1 cellular context compared by ENCODE assay signal in the genomic region with DNA sequence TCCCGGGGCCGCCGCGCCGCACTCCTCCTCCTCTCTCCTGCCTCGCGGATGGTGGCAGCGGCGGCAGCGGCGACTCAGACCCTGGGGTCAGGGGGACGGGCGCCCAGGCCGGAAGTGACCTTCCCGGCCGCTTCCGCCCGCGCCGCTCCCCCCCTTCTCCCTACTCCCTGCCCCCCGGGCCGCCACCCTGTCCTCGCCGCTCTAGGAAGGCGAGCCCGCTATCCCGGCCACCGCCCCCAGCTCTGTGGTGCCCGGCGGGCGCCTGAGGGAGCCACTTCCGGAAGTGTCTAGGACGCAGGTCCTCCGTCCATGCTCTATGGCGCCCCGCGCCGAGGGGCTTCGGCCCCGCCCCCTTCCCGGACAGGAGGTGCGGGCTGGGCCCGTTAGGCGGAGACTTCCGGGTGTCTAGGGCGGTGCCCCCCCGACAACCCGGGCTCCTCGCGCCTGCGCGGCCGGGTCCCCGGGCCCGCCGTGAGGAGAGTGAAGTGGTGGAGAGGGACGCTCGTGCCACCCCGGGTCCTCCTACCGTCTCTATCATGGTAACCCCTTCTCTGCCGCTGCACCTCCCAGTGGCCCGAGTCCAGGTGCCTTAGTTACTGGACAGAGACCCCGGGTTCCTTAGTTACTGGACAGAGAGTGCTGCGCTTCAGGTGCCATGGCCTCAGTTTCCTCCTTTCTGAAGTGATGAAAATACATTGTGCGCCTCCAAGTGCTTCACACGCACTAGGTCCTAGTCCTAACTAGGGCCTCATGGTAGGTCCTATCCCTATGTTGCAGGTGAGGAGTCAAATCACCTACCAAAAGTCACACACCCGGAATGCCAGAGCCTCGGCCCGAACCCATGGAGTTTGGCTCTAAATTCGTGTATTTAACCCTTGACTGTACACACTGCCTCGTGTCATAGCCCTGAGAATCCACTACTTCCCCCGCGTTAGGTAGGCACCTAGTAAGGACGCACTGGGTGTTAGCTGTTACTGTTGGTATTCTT.
TF ChIP-seq lines count a peak whose summit lies in the region.

TSS of gene ZNF787 (minus strand) at position 116 of the 988 bp plus-strand sequence. CDS start 18,078 bp downstream, outside the sequence.

TF ChIP-seq in GM12878, 131 proteins besides CTCF, POLR2A, EP300 and RAD21 (continued from another document and continues in another):
- TF ChIP-seq, protein P1, sequence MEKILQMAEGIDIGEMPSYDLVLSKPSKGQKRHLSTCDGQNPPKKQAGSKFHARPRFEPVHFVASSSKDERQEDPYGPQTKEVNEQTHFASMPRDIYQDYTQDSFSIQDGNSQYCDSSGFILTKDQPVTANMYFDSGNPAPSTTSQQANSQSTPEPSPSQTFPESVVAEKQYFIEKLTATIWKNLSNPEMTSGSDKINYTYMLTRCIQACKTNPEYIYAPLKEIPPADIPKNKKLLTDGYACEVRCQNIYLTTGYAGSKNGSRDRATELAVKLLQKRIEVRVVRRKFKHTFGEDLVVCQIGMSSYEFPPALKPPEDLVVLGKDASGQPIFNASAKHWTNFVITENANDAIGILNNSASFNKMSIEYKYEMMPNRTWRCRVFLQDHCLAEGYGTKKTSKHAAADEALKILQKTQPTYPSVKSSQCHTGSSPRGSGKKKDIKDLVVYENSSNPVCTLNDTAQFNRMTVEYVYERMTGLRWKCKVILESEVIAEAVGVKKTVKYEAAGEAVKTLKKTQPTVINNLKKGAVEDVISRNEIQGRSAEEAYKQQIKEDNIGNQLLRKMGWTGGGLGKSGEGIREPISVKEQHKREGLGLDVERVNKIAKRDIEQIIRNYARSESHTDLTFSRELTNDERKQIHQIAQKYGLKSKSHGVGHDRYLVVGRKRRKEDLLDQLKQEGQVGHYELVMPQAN (conservative IDR thresholded peaks at IDR 0.05), result peak; percentile 25; the same call in 1 of the 2 replicates
- TF ChIP-seq CBX3 (IDR thresholded peaks at IDR 0.05; ENCODE audit: borderline replicate concordance, low read depth) (no peak), ZNF24 (IDR thresholded peaks at IDR 0.05) (no peak), DPF2 (IDR thresholded peaks at IDR 0.05) (0 out of 2 replicates have a peak, but pooled peaks have one; percentile 32), LARP7 (IDR thresholded peaks at IDR 0.05) (peak; percentile 21; the same call in 1 of the 2 replicates), KDM1A (IDR thresholded peaks at IDR 0.05; ENCODE audit: borderline replicate concordance) (no peak), SMC3 (IDR thresholded peaks at IDR 0.05; ENCODE audit: borderline replicate concordance, low read length) (no peak), ASH2L (IDR thresholded peaks at IDR 0.05; ENCODE audit: borderline replicate concordance, low read depth) (no peak), NFIC (IDR thresholded peaks at IDR 0.05; ENCODE audit: low read depth, low read length) (no peak), CUX1 (IDR thresholded peaks at IDR 0.05; ENCODE audit: insufficient replicate concordance, low read depth, low read length) (no peak), MYB (IDR thresholded peaks at IDR 0.05; ENCODE audit: borderline replicate concordance, low read depth, low read length) (no peak), KLF5 (IDR thresholded peaks at IDR 0.05; ENCODE audit: partially characterized antibody) (peak; percentile 28), STAT3 (IDR thresholded peaks at IDR 0.05; ENCODE audit: low read depth, low read length) (no peak), BRCA1 (IDR thresholded peaks at IDR 0.05; ENCODE audit: low read depth, low read length) (no peak), RAD51 (IDR thresholded peaks at IDR 0.05) (no peak), PKNOX1 (IDR thresholded peaks at IDR 0.05) (peak; percentile 28; the same call in 1 of the 2 replicates), E2F8 (IDR thresholded peaks at IDR 0.05; ENCODE audit: low read depth, partially characterized antibody) (no peak), IKZF2 (IDR thresholded peaks at IDR 0.05) (no peak), RB1 (IDR thresholded peaks at IDR 0.05; ENCODE audit: borderline replicate concordance) (peak; percentile 64; the same call in 1 of the 2 replicates), SMAD5 (IDR thresholded peaks at IDR 0.05; ENCODE audit: low read depth) (no peak; the same call in 1 of the 2 replicates), CBX5 (IDR thresholded peaks at IDR 0.05; ENCODE audit: low read depth) (no peak), ZNF207 (IDR thresholded peaks at IDR 0.05; ENCODE audit: borderline replicate concordance) (peak; percentile 81; the same call in 1 of the 2 replicates), RFX5 (IDR thresholded peaks at IDR 0.05; ENCODE audit: low read depth, low read length) (no peak), SP1 (IDR thresholded peaks at IDR 0.05; ENCODE audit: low read depth, low read length) (no peak), SUPT20H (IDR thresholded peaks at IDR 0.05; ENCODE audit: borderline replicate concordance, control insufficient read depth, low read depth, low read length) (no peak), CHD4 (IDR thresholded peaks at IDR 0.05) (no peak), SPI1 (IDR thresholded peaks at IDR 0.05; ENCODE audit: borderline replicate concordance, insufficient read depth, low read depth, low read length) (no peak), ZNF622 (IDR thresholded peaks at IDR 0.05) (no peak), WRNIP1 (IDR thresholded peaks at IDR 0.05; ENCODE audit: borderline replicate concordance, low read depth, low read length) (no peak)
- TF ChIP-seq, protein P2, sequence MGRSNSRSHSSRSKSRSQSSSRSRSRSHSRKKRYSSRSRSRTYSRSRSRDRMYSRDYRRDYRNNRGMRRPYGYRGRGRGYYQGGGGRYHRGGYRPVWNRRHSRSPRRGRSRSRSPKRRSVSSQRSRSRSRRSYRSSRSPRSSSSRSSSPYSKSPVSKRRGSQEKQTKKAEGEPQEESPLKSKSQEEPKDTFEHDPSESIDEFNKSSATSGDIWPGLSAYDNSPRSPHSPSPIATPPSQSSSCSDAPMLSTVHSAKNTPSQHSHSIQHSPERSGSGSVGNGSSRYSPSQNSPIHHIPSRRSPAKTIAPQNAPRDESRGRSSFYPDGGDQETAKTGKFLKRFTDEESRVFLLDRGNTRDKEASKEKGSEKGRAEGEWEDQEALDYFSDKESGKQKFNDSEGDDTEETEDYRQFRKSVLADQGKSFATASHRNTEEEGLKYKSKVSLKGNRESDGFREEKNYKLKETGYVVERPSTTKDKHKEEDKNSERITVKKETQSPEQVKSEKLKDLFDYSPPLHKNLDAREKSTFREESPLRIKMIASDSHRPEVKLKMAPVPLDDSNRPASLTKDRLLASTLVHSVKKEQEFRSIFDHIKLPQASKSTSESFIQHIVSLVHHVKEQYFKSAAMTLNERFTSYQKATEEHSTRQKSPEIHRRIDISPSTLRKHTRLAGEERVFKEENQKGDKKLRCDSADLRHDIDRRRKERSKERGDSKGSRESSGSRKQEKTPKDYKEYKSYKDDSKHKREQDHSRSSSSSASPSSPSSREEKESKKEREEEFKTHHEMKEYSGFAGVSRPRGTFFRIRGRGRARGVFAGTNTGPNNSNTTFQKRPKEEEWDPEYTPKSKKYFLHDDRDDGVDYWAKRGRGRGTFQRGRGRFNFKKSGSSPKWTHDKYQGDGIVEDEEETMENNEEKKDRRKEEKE (IDR thresholded peaks at IDR 0.05), result no peak
- TF ChIP-seq, protein P3, sequence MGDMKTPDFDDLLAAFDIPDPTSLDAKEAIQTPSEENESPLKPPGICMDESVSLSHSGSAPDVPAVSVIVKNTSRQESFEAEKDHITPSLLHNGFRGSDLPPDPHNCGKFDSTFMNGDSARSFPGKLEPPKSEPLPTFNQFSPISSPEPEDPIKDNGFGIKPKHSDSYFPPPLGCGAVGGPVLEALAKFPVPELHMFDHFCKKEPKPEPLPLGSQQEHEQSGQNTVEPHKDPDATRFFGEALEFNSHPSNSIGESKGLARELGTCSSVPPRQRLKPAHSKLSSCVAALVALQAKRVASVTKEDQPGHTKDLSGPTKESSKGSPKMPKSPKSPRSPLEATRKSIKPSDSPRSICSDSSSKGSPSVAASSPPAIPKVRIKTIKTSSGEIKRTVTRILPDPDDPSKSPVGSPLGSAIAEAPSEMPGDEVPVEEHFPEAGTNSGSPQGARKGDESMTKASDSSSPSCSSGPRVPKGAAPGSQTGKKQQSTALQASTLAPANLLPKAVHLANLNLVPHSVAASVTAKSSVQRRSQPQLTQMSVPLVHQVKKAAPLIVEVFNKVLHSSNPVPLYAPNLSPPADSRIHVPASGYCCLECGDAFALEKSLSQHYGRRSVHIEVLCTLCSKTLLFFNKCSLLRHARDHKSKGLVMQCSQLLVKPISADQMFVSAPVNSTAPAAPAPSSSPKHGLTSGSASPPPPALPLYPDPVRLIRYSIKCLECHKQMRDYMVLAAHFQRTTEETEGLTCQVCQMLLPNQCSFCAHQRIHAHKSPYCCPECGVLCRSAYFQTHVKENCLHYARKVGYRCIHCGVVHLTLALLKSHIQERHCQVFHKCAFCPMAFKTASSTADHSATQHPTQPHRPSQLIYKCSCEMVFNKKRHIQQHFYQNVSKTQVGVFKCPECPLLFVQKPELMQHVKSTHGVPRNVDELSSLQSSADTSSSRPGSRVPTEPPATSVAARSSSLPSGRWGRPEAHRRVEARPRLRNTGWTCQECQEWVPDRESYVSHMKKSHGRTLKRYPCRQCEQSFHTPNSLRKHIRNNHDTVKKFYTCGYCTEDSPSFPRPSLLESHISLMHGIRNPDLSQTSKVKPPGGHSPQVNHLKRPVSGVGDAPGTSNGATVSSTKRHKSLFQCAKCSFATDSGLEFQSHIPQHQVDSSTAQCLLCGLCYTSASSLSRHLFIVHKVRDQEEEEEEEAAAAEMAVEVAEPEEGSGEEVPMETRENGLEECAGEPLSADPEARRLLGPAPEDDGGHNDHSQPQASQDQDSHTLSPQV (IDR thresholded peaks at IDR 0.05), result no peak
- TF ChIP-seq, protein P4, sequence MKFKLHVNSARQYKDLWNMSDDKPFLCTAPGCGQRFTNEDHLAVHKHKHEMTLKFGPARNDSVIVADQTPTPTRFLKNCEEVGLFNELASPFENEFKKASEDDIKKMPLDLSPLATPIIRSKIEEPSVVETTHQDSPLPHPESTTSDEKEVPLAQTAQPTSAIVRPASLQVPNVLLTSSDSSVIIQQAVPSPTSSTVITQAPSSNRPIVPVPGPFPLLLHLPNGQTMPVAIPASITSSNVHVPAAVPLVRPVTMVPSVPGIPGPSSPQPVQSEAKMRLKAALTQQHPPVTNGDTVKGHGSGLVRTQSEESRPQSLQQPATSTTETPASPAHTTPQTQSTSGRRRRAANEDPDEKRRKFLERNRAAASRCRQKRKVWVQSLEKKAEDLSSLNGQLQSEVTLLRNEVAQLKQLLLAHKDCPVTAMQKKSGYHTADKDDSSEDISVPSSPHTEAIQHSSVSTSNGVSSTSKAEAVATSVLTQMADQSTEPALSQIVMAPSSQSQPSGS (IDR thresholded peaks at IDR 0.05; ENCODE audit: low read length), result no peak
